Comparison of ENCODE assay signal across 6 cellular contexts in the genomic region with DNA sequence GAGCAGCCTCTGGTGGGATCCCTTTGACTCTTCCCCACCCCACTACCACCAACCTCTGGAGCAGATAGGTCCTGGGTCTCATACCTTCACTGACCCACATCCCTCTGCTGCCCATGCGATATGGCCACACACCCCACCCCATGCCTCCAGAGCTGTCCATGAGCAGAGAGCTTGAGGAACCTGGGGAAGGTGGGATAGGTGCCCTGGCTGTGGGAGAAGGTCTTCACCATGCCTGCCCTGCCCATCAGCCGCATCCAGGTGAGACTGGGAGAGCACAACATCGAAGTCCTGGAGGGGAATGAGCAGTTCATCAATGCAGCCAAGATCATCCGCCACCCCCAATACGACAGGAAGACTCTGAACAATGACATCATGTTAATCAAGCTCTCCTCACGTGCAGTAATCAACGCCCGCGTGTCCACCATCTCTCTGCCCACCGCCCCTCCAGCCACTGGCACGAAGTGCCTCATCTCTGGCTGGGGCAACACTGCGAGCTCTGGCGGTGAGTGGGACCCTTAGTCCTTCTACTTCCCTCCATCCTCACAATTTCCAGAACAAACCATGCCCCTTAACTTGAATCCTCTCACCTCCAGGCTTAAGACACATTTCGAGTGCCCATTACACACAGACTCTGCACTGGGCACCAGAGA. TPM values are rescaled to one million over a fixed set of nuclear protein-coding genes. Genes with fewer than 3 reads are reported as not detected.
"Had no signal": no experiment of that assay in that cellular context is flagged by ENCODE, and none has a peak within 500 bp of the region (broad histone marks: within the 10 kb centered on the region; RNA-seq: fewer than 3 reads in every experiment).

No MANE protein-coding gene starts in this region.

RNA-seq across cellular contexts. Expression of a gene that starts 2.4 kb away (rescaled TPM):
- total RNA-seq: M059J, PC-3, Peyer's patch, Right ventricle myocardium superior, SJSA1 had no signal
- polyA plus RNA-seq: SK-N-SH had no signal

RNA-seq across cellular contexts. Expression of a gene that starts 19.1 kb away (rescaled TPM):
- total RNA-seq: M059J, Right ventricle myocardium superior, SJSA1 had no signal
- polyA plus RNA-seq: SK-N-SH had no signal
